In genomic region chr14:84410344-84410743, GRCh38 we compare ENCODE assay signal across 28 cellular contexts.
"Had no signal": no experiment of that assay in that cellular context is flagged by ENCODE, and none has a peak within 500 bp of the region (broad histone marks: within the 10 kb centered on the region; RNA-seq: fewer than 3 reads in every experiment).

No MANE protein-coding gene starts in this region.

- H3K27me3 Mint-ChIP-seq: stimulated activated memory B cell treated with anti-CD40 and anti-IgM and Interleukin-4, amounts not matched to agents 10 μg/mL and 1 μg/mL and 100 μg/mL, for 72 hours; stimulated activated naive B cell treated with anti-CD40 and anti-IgM and Interleukin-4, amounts not matched to agents 10 μg/mL and 1 μg/mL and 100 μg/mL, for 72 hours; stimulated activated naive CD8-positive, alpha-beta T cell treated with anti-CD3 and anti-CD28 coated beads, Interleukin-15, amount 100 ng/mL, for 72 hours; stimulated activated naive CD8-positive, alpha-beta T cell treated with anti-CD3 and anti-CD28 coated beads, Interleukin-15, Interleukin-2, amounts not matched to agents 100 ng/mL and 50 ng/mL, for 24 hours; type B pancreatic cell had no signal

- DNase-seq: stimulated activated CD4-positive, alpha-beta T cell treated with anti-CD3 and anti-CD28 coated beads, Interleukin-2, amount 100 ng/mL, for 48 hours; stimulated activated CD4-positive, alpha-beta T cell treated with anti-CD3 and anti-CD28 coated beads, Interleukin-4, amount 100 ng/mL, for 1 hour; stimulated activated CD4-positive, alpha-beta T cell treated with anti-CD3 and anti-CD28 coated beads, Interleukin-4, amount 100 ng/mL, for 24 hours; stimulated activated CD4-positive, alpha-beta T cell treated with anti-CD3 and anti-CD28 coated beads, Interleukin-4, amount 100 ng/mL, for 4 hours; stimulated activated CD8-positive, alpha-beta memory T cell treated with anti-CD3 and anti-CD28 coated beads, Interleukin-4, amount 100 ng/mL, for 48 hours; stimulated activated naive B cell treated with anti-CD40 and anti-IgM and Interleukin-4, amounts not matched to agents 10 μg/mL and 1 μg/mL and 100 μg/mL, for 72 hours; stimulated activated naive CD4-positive, alpha-beta T cell; stimulated activated naive CD4-positive, alpha-beta T cell treated with Interleukin-2 at 50 U/mL for 16 hours; stimulated activated naive CD8-positive, alpha-beta T cell treated with anti-CD3 and anti-CD28 coated beads, Interleukin-15, amount 100 ng/mL, for 72 hours; stimulated activated naive CD8-positive, alpha-beta T cell treated with anti-CD3 and anti-CD28 coated beads, Interleukin-15, Interleukin-2, amounts not matched to agents 100 U/mL and 50 U/mL, for 24 hours; stomach; substantia nigra; testis; thyroid gland; tibial artery; transverse colon; trophoblast cell; upper lobe of left lung; upper lobe of right lung; uterus had no signal

- H3K27me3 ChIP-seq: stomach, suprapubic skin, testis, thyroid gland, tibial artery, tibial nerve, transverse colon, upper lobe of left lung, upper lobe of right lung, uterus, vagina had no signal

- H3K36me3 ChIP-seq: stomach, suprapubic skin, thoracic aorta, thyroid gland, tibial artery, tibial nerve, transverse colon, upper lobe of left lung, upper lobe of right lung, uterus, vagina had no signal

- H3K4me3 ChIP-seq: stomach, suprapubic skin, testis, thoracic aorta, thyroid gland, tibial artery, tibial nerve, transverse colon, upper lobe of left lung, upper lobe of right lung, uterus, vagina had no signal

- ATAC-seq: stimulated activated effector memory CD8-positive, alpha-beta T cell treated with anti-CD3 and anti-CD28 coated beads, Interleukin-12 subunit alpha, Interleukin-12 subunit beta, amount 100 ng/mL, for 72 hours; stimulated activated memory B cell treated with anti-CD40 and anti-IgM and Interleukin-4, amounts not matched to agents 10 μg/mL and 1 μg/mL and 100 μg/mL, for 72 hours; stimulated activated naive B cell treated with anti-CD40 and anti-IgM and Interleukin-4, amounts not matched to agents 10 μg/mL and 1 μg/mL and 100 μg/mL, for 72 hours; stimulated activated naive CD8-positive, alpha-beta T cell treated with anti-CD3 and anti-CD28 coated beads, Interleukin-15, amount 100 ng/mL, for 72 hours; stimulated activated naive CD8-positive, alpha-beta T cell treated with anti-CD3 and anti-CD28 coated beads, Interleukin-15, Interleukin-2, amounts not matched to agents 100 U/mL and 50 U/mL, for 24 hours; upper lobe of right lung had no signal

- H3K4me1 Mint-ChIP-seq: stimulated activated effector memory CD8-positive, alpha-beta T cell treated with anti-CD3 and anti-CD28 coated beads, Interleukin-12 subunit alpha, Interleukin-12 subunit beta, amount 100 ng/mL, for 72 hours; stimulated activated memory B cell treated with anti-CD40 and anti-IgM and Interleukin-4, amounts not matched to agents 10 μg/mL and 1 μg/mL and 100 μg/mL, for 72 hours; stimulated activated naive B cell treated with anti-CD40 and anti-IgM and Interleukin-4, amounts not matched to agents 10 μg/mL and 1 μg/mL and 100 μg/mL, for 72 hours; stimulated activated naive CD8-positive, alpha-beta T cell treated with anti-CD3 and anti-CD28 coated beads, Interleukin-15, amount 100 ng/mL, for 72 hours had no signal

- H3K9me3 ChIP-seq: suprapubic skin, testis, thyroid gland, tibial artery, transverse colon, upper lobe of right lung, uterus, vagina had no signal

- H3K36me3 Mint-ChIP-seq: stimulated activated effector memory CD8-positive, alpha-beta T cell treated with anti-CD3 and anti-CD28 coated beads, Interleukin-12 subunit alpha, Interleukin-12 subunit beta, amount 100 ng/mL, for 72 hours; stimulated activated memory B cell treated with anti-CD40 and anti-IgM and Interleukin-4, amounts not matched to agents 10 μg/mL and 1 μg/mL and 100 μg/mL, for 72 hours; stimulated activated naive B cell treated with anti-CD40 and anti-IgM and Interleukin-4, amounts not matched to agents 10 μg/mL and 1 μg/mL and 100 μg/mL, for 72 hours; type B pancreatic cell had no signal

- H3K4me1 ChIP-seq: stomach, suprapubic skin, testis, thyroid gland, tibial artery, tibial nerve, transverse colon, upper lobe of left lung, upper lobe of right lung, uterus, vagina had no signal

- H3K27ac Mint-ChIP-seq: stimulated activated effector memory CD8-positive, alpha-beta T cell treated with anti-CD3 and anti-CD28 coated beads, Interleukin-12 subunit alpha, Interleukin-12 subunit beta, amount 100 ng/mL, for 72 hours; stimulated activated memory B cell treated with anti-CD40 and anti-IgM and Interleukin-4, amounts not matched to agents 10 μg/mL and 1 μg/mL and 100 μg/mL, for 72 hours; stimulated activated naive B cell treated with anti-CD40 and anti-IgM and Interleukin-4, amounts not matched to agents 10 μg/mL and 1 μg/mL and 100 μg/mL, for 72 hours; stimulated activated naive CD8-positive, alpha-beta T cell treated with anti-CD3 and anti-CD28 coated beads, Interleukin-15, amount 100 ng/mL, for 72 hours; stimulated activated naive CD8-positive, alpha-beta T cell treated with anti-CD3 and anti-CD28 coated beads, Interleukin-15, Interleukin-2, amounts not matched to agents 100 ng/mL and 50 ng/mL, for 24 hours; type B pancreatic cell had no signal

- H3K27ac ChIP-seq: stomach, suprapubic skin, testis, thoracic aorta, thyroid gland, tibial artery, tibial nerve, transverse colon, upper lobe of left lung, upper lobe of right lung, uterus, vagina had no signal

- H3K4me3 Mint-ChIP-seq: stimulated activated effector memory CD8-positive, alpha-beta T cell treated with anti-CD3 and anti-CD28 coated beads, Interleukin-12 subunit alpha, Interleukin-12 subunit beta, amount 100 ng/mL, for 72 hours; stimulated activated memory B cell treated with anti-CD40 and anti-IgM and Interleukin-4, amounts not matched to agents 10 μg/mL and 1 μg/mL and 100 μg/mL, for 72 hours; stimulated activated naive B cell treated with anti-CD40 and anti-IgM and Interleukin-4, amounts not matched to agents 10 μg/mL and 1 μg/mL and 100 μg/mL, for 72 hours; stimulated activated naive CD8-positive, alpha-beta T cell treated with anti-CD3 and anti-CD28 coated beads, Interleukin-15, amount 100 ng/mL, for 72 hours; stimulated activated naive CD8-positive, alpha-beta T cell treated with anti-CD3 and anti-CD28 coated beads, Interleukin-15, Interleukin-2, amounts not matched to agents 100 ng/mL and 50 ng/mL, for 24 hours; type B pancreatic cell had no signal
